ENCODE assay signal across 21 cellular contexts in genomic region chr16:84454611-84455010, GRCh38. TPM values are rescaled to one million over a fixed set of nuclear protein-coding genes. Genes with fewer than 3 reads are reported as not detected.
DNase-seq lines count a peak whose midpoint lies in the region; ATAC-seq and TF ChIP-seq lines count a peak whose summit lies in the region.
"Had no signal": no experiment of that assay in that cellular context is flagged by ENCODE, and none has a peak within 500 bp of the region (broad histone marks: within the 10 kb centered on the region; RNA-seq: fewer than 3 reads in every experiment).

No MANE protein-coding gene starts in this region.

- no peak for TF ChIP-seq CTCF in heart left ventricle (IDR thresholded peaks at IDR 0.05)
- no peak for TF ChIP-seq CTCF in endodermal cell (conservative IDR thresholded peaks at IDR 0.05)

- intact Hi-C loops in cardiac septum (cut with DNase I) (no loop called here), heart left ventricle (cut with DNase I) (no loop called here), posterior vena cava (cut with DNase I) (no loop called here)

- no peak for TF ChIP-seq POLR2A in heart left ventricle (IDR thresholded peaks at IDR 0.05)

- ATAC-seq in heart left ventricle, result no peak
- ATAC-seq in HG03469 (IDR thresholded peaks at IDR 0.05; ENCODE audit: unreplicated experiment), result no peak

- DNase-seq in cardiac septum (ENCODE audit: low spot score) (peak; percentile 36), heart left ventricle (no peak), endodermal cell (peak; percentile 29), posterior vena cava (ENCODE audit: low spot score) (peak; percentile 70), SHP77 treated with DMSO at 0.1 percent for 48 hours (lab: John Stamatoyannopoulos, UW) (no peak), NCI-H748 treated with DMSO at 0.1 percent for 48 hours (lab: John Stamatoyannopoulos, UW) (no peak)
- DNase-seq: BE2C, DMS53, GDM1, GOT3, KBM-7, NCI-H1092, NCI-H1436, NCI-H1930, NCI-H2227 treated with DMSO at 0.1 percent for 48 hours, NCI-H510A, PC-9, SJCRH30 had no signal

- H3K9me3 Mint-ChIP-seq in endodermal cell, result no peaks in the 10 kb centered on the region

- H3K4me1 ChIP-seq in heart left ventricle (no peaks in the 10 kb centered on the region), endodermal cell (ENCODE audit: control insufficient read depth, insufficient read depth, low read length) (no peaks in the 10 kb centered on the region)
- H3K4me1 ChIP-seq: A549, BE2C had no signal

- no peaks in the 10 kb centered on the region for H3K9me3 ChIP-seq in heart left ventricle
- H3K9me3 ChIP-seq in endodermal cell (ENCODE audit: control insufficient read depth, low read length), result no peaks in the 10 kb centered on the region
- H3K9me3 ChIP-seq: A549, BE2C, SJCRH30 had no signal

- no peaks in the 10 kb centered on the region for H3K36me3 Mint-ChIP-seq in endodermal cell (ENCODE audit: low read depth)

- peaks cover 2% of the 10 kb centered on the region for H3K4me1 Mint-ChIP-seq in endodermal cell

- no peaks in the 10 kb centered on the region for H3K27me3 Mint-ChIP-seq in endodermal cell (ENCODE audit: insufficient read depth)

- H3K4me3 ChIP-seq in heart left ventricle (no peak overlapping the region), endodermal cell (ENCODE audit: low read length) (no peak overlapping the region)
- H3K4me3 ChIP-seq: A549, PC-9, SJCRH30 had no signal

- WGBS in heart left ventricle, 4 donors, result 93 to 96% (median 95%) methylated on average over 12 to 13 of the region's 13 CpGs
- 92 to 97% methylated on average over 13 of the region's 13 CpGs for WGBS in endodermal cell (ENCODE audit: insufficient coverage in 1 of 2, insufficient read length in 1 of 2), 2 experiments

- no peak overlapping the region for H3K9ac ChIP-seq in endodermal cell (ENCODE audit: extremely low read depth, low read length, poor library complexity, severe bottlenecking)

- H3K27ac ChIP-seq in heart left ventricle (no peak overlapping the region), endodermal cell (ENCODE audit: low read depth, low read length) (no peak overlapping the region)
- H3K27ac ChIP-seq: A549, PC-9, RWPE1, SJCRH30 had no signal

- no peak overlapping the region for H3K27ac Mint-ChIP-seq in endodermal cell

- H3K27me3 ChIP-seq in heart left ventricle, result no peaks in the 10 kb centered on the region
- H3K27me3 ChIP-seq in endodermal cell (ENCODE audit: control insufficient read depth, insufficient read depth, low read length, poor library complexity, severe bottlenecking), result no peaks in the 10 kb centered on the region
- H3K27me3 ChIP-seq: BE2C, SJCRH30 had no signal

- H3K36me3 ChIP-seq in heart left ventricle (no peaks in the 10 kb centered on the region), endodermal cell (ENCODE audit: control insufficient read depth, insufficient read depth, low read length) (no peaks in the 10 kb centered on the region)
- H3K36me3 ChIP-seq: BE2C, SJCRH30 had no signal

- no peak overlapping the region for H3K4me3 Mint-ChIP-seq in endodermal cell

RNA-seq across cellular contexts. Expression of gene MEAK7, which starts 49.8 kb away (rescaled TPM):
- total RNA-seq in cardiac septum (8.5 TPM), heart left ventricle (10 to 100 TPM in 1 of 9 donors, 1 to 10 TPM in 8; 4.0 to 13.2 (median 5.5) TPM), endodermal cell (10 to 100 TPM; 30.3 to 34.9 TPM), posterior vena cava (10 to 100 TPM; 14.0 to 16.7 TPM)
- polyA plus RNA-seq in heart left ventricle, result 1 to 10 TPM; 2.2 to 4.0 TPM
- polyA plus RNA-seq in endodermal cell (2013, experiment 1 of 2), result 16.1 TPM
- polyA plus RNA-seq in endodermal cell (2013, experiment 2 of 2), result 12.1 TPM

Comparison
In these comparisons a context has a peak if more than half of its experiments do, and no peak if none do; other contexts are left out.
1. DNase-seq: peak in cardiac septum (single experiment), endodermal cell (single experiment) and posterior vena cava (single experiment); none in heart left ventricle (0 of 5), SHP77 treated with DMSO at 0.1 percent for 48 hours (single experiment) and NCI-H748 treated with DMSO at 0.1 percent for 48 hours (single experiment).